19 cellular contexts compared by ENCODE assay signal in genomic region chr2:76870581-76870980, GRCh38.
DNase-seq lines count a peak whose midpoint lies in the region; ATAC-seq and TF ChIP-seq lines count a peak whose summit lies in the region.
"Had no signal": no experiment of that assay in that cellular context is flagged by ENCODE, and none has a peak within 500 bp of the region (broad histone marks: within the 10 kb centered on the region; RNA-seq: fewer than 3 reads in every experiment).

No MANE protein-coding gene starts in this region.

- no peak overlapping the region for H2BK15ac ChIP-seq in IMR-90 (ENCODE audit: low read depth, low read length)

- no peak overlapping the region for H3K4ac ChIP-seq in IMR-90 (ENCODE audit: low read depth, low read length)

- TF ChIP-seq CTCF in IMR-90 (conservative IDR thresholded peaks at IDR 0.05; ENCODE audit: low read depth, low read length), result no peak
- TF ChIP-seq CTCF in brain microvascular endothelial cell (IDR thresholded peaks at IDR 0.05; ENCODE audit: low read depth, low read length, missing control alignments), result no peak
- no peak for TF ChIP-seq CTCF in fibroblast of mammary gland (conservative IDR thresholded peaks at IDR 0.05; ENCODE audit: control insufficient read depth, insufficient read depth, low read depth, low read length)

- TF ChIP-seq RAD21 in IMR-90 (IDR thresholded peaks at IDR 0.05; ENCODE audit: low read length), result no peak

- POLR2A ChIA-PET in IMR-90 (lab: Charles Lee; ENCODE audit: unreplicated experiment), result no interaction called here

- in situ Hi-C loops in IMR-90 (cut with MboI; ENCODE audit: low sequenced_read_pairs) (no loop called here), brain microvascular endothelial cell (cut with HindIII; ENCODE audit: low pct_ligation_motif_present, low sequenced_read_pairs) (no loop called here)

- no peak overlapping the region for H4K8ac ChIP-seq in IMR-90 (ENCODE audit: low read depth in 2 of 2, low read length in 2 of 2)

- CTCF ChIA-PET in IMR-90 (lab: Yijun Ruan, JAX), result no interaction called here

- H2AFZ ChIP-seq in IMR-90 (replicated peaks; ENCODE audit: low read length, poor library complexity), result no peak overlapping the region
- H2AFZ ChIP-seq: GM23338 had no signal

- TF ChIP-seq POLR2A in IMR-90 (IDR thresholded peaks at IDR 0.05; ENCODE audit: low read depth, low read length), result no peak
- no peak for TF ChIP-seq POLR2A in erythroblast (IDR thresholded peaks at IDR 0.05; ENCODE audit: low read length)

- H2BK5ac ChIP-seq in IMR-90 (ENCODE audit: low read depth, low read length, poor library complexity, severe bottlenecking), result no peak overlapping the region

- no peak overlapping the region for H3K14ac ChIP-seq in IMR-90 (replicated peaks; ENCODE audit: low read depth, low read length)

- no peaks in the 10 kb centered on the region for H3K9me3 ChIP-seq in IMR-90 (ENCODE audit: control insufficient read depth, insufficient read depth, low read length)

- no peak overlapping the region for H3K4me2 ChIP-seq in IMR-90 (ENCODE audit: low read depth, low read length)
- H3K4me2 ChIP-seq: GM23338, KMS-11 had no signal

- no TSS peak for BruUV-seq in IMR-90 (replicated peaks; lab: Mats Ljungman, UMichigan)

- H4K5ac ChIP-seq in IMR-90 (ENCODE audit: low read depth, low read length), result no peak overlapping the region

- H3K36me3 Mint-ChIP-seq in activated naive CD8-positive, alpha-beta T cell treated with anti-CD3 and anti-CD28 coated beads, Interleukin-2, amount 50 U/mL, for 24 hours (ENCODE audit: low read depth), result no peaks in the 10 kb centered on the region
- no peaks in the 10 kb centered on the region for H3K36me3 Mint-ChIP-seq in stimulated activated memory B cell treated with anti-CD40 and anti-IgM and Interleukin-4, amounts not matched to agents 10 μg/mL and 1 μg/mL and 100 μg/mL, for 72 hours
- H3K36me3 Mint-ChIP-seq: CD14-positive monocyte had no signal

- H3K9me1 ChIP-seq in IMR-90 (ENCODE audit: insufficient read depth, low read length), result no peaks in the 10 kb centered on the region

- DNase-seq in IMR-90, result peak; percentile 31
- DNase-seq in brain microvascular endothelial cell, result peak; percentile 9
- DNase-seq in fibroblast of mammary gland (ENCODE audit: low read depth), result peak; percentile 37
- peak; percentile 43 for DNase-seq in non-pigmented ciliary epithelial cell (ENCODE audit: low read depth)
- DNase-seq in activated naive CD8-positive, alpha-beta T cell treated with anti-CD3 and anti-CD28 coated beads, Interleukin-2, amount 50 U/mL, for 24 hours, result no peak
- DNase-seq in erythroblast (lab: John Stamatoyannopoulos, UW), result no peak
- DNase-seq in stimulated activated CD4-positive, alpha-beta T cell treated with anti-CD3 and anti-CD28 coated beads, Interleukin-4, amount 100 ng/mL, for 4 hours, result no peak
- DNase-seq: NCI-H1105, NCI-H1694, NCI-H2081, NCI-H2171, NCI-H524 treated with DMSO at 0.1 percent for 48 hours, Right ventricle myocardium superior had no signal

- H3K4me3 ChIP-seq in IMR-90 (ENCODE audit: insufficient read depth, low read depth, low read length) (no peak overlapping the region), brain microvascular endothelial cell (ENCODE audit: low read depth, low read length) (no peak overlapping the region), fibroblast of mammary gland (ENCODE audit: control insufficient read depth, low read depth, low read length) (no peak overlapping the region)
- H3K4me3 ChIP-seq: GM23338 had no signal

- WGBS in IMR-90 (ENCODE audit: extremely low coverage in 2 of 2, insufficient read length in 1 of 2), 2 experiments, result no CpG with 5 or more reads among the region's 1 CpG

- H3K27ac ChIP-seq in IMR-90 (ENCODE audit: insufficient read depth, low read length) (no peak overlapping the region), brain microvascular endothelial cell (peak overlapping the region; percentile 56)
- H3K27ac ChIP-seq: KMS-11 had no signal

- H3K36me3 ChIP-seq in IMR-90 (ENCODE audit: control insufficient read depth, insufficient read depth, low read length) (no peaks in the 10 kb centered on the region), brain microvascular endothelial cell (replicated peaks) (no peaks in the 10 kb centered on the region)

- H3K27ac Mint-ChIP-seq in activated naive CD8-positive, alpha-beta T cell treated with anti-CD3 and anti-CD28 coated beads, Interleukin-2, amount 50 U/mL, for 24 hours, result no peak overlapping the region
- no peak overlapping the region for H3K27ac Mint-ChIP-seq in stimulated activated memory B cell treated with anti-CD40 and anti-IgM and Interleukin-4, amounts not matched to agents 10 μg/mL and 1 μg/mL and 100 μg/mL, for 72 hours
- H3K27ac Mint-ChIP-seq: B cell, CD14-positive monocyte, GM23338 had no signal

- no peak overlapping the region for H3K18ac ChIP-seq in IMR-90 (ENCODE audit: low read depth, low read length)

- H3K27me3 ChIP-seq in IMR-90 (ENCODE audit: control insufficient read depth, insufficient read depth, low read length) (no peaks in the 10 kb centered on the region), brain microvascular endothelial cell (replicated peaks) (no peaks in the 10 kb centered on the region)

- no peaks in the 10 kb centered on the region for H3K4me1 Mint-ChIP-seq in activated naive CD8-positive, alpha-beta T cell treated with anti-CD3 and anti-CD28 coated beads, Interleukin-2, amount 50 U/mL, for 24 hours
- H3K4me1 Mint-ChIP-seq in stimulated activated memory B cell treated with anti-CD40 and anti-IgM and Interleukin-4, amounts not matched to agents 10 μg/mL and 1 μg/mL and 100 μg/mL, for 72 hours, result no peaks in the 10 kb centered on the region
- H3K4me1 Mint-ChIP-seq: B cell, CD14-positive monocyte, GM23338 had no signal

- no peaks in the 10 kb centered on the region for H4K20me1 ChIP-seq in IMR-90 (ENCODE audit: insufficient read depth, low read length)

- no peak overlapping the region for H3K4me3 Mint-ChIP-seq in activated naive CD8-positive, alpha-beta T cell treated with anti-CD3 and anti-CD28 coated beads, Interleukin-2, amount 50 U/mL, for 24 hours
- no peak overlapping the region for H3K4me3 Mint-ChIP-seq in stimulated activated memory B cell treated with anti-CD40 and anti-IgM and Interleukin-4, amounts not matched to agents 10 μg/mL and 1 μg/mL and 100 μg/mL, for 72 hours
- H3K4me3 Mint-ChIP-seq: B cell, CD14-positive monocyte, GM23338 had no signal

- ATAC-seq in IMR-90 (ENCODE audit: low read depth), result no peak
- no peak for ATAC-seq in activated naive CD8-positive, alpha-beta T cell treated with anti-CD3 and anti-CD28 coated beads, Interleukin-2, amount 50 U/mL, for 24 hours
- no peak for ATAC-seq in stimulated activated memory B cell treated with anti-CD40 and anti-IgM and Interleukin-4, amounts not matched to agents 10 μg/mL and 1 μg/mL and 100 μg/mL, for 72 hours
- ATAC-seq: GM23338, HCT116 had no signal

- no peaks in the 10 kb centered on the region for H3K4me1 ChIP-seq in IMR-90 (ENCODE audit: control insufficient read depth, insufficient read depth, low read length)

- H2BK20ac ChIP-seq in IMR-90 (ENCODE audit: low read depth, low read length), result no peak overlapping the region

- H3K27me3 Mint-ChIP-seq in activated naive CD8-positive, alpha-beta T cell treated with anti-CD3 and anti-CD28 coated beads, Interleukin-2, amount 50 U/mL, for 24 hours, result no peaks in the 10 kb centered on the region
- no peaks in the 10 kb centered on the region for H3K27me3 Mint-ChIP-seq in stimulated activated memory B cell treated with anti-CD40 and anti-IgM and Interleukin-4, amounts not matched to agents 10 μg/mL and 1 μg/mL and 100 μg/mL, for 72 hours
- H3K27me3 Mint-ChIP-seq: B cell had no signal

- H3K56ac ChIP-seq in IMR-90 (ENCODE audit: extremely low read depth, insufficient read depth, low read length), result no peak overlapping the region

- no peak overlapping the region for H2AK5ac ChIP-seq in IMR-90 (ENCODE audit: low read depth, low read length)

- H3K79me1 ChIP-seq in IMR-90 (ENCODE audit: low read depth in 1 of 2, low read length in 2 of 2), result no peaks in the 10 kb centered on the region

- H4K91ac ChIP-seq in IMR-90 (ENCODE audit: insufficient read depth, low read depth, low read length), result no peak overlapping the region

- no peak overlapping the region for H3K9ac ChIP-seq in IMR-90 (ENCODE audit: low read depth, low read length)
- H3K9ac ChIP-seq: KMS-11 had no signal

- H3K9me3 Mint-ChIP-seq in activated naive CD8-positive, alpha-beta T cell treated with anti-CD3 and anti-CD28 coated beads, Interleukin-2, amount 50 U/mL, for 24 hours, result peaks cover 8% of the 10 kb centered on the region
- H3K9me3 Mint-ChIP-seq in stimulated activated memory B cell treated with anti-CD40 and anti-IgM and Interleukin-4, amounts not matched to agents 10 μg/mL and 1 μg/mL and 100 μg/mL, for 72 hours, result no peaks in the 10 kb centered on the region
- H3K9me3 Mint-ChIP-seq: GM23338 had no signal

- no peak overlapping the region for H2BK120ac ChIP-seq in IMR-90 (ENCODE audit: low read depth, low read length)

- H2AK9ac ChIP-seq in IMR-90 (replicated peaks; ENCODE audit: low read depth, low read length, poor library complexity), result no peak overlapping the region

- dilution Hi-C loops in IMR-90 (cut with HindIII; ENCODE audit: low sequenced_read_pairs, unreplicated experiment), result no loop called here

- intact Hi-C loops in IMR-90 (cut with micrococcal nuclease), result no loop called here

- H3K23ac ChIP-seq in IMR-90 (ENCODE audit: low read depth, low read length), result no peak overlapping the region

TF ChIP-seq in IMR-90, 13 proteins besides CTCF, POLR2A, EP300 and RAD21:
- no peak for TF ChIP-seq RCOR1 (IDR thresholded peaks at IDR 0.05; ENCODE audit: insufficient replicate concordance, low read length)
- TF ChIP-seq FOS (IDR thresholded peaks at IDR 0.05; ENCODE audit: low read depth, low read length), result no peak
- TF ChIP-seq MAFK (IDR thresholded peaks at IDR 0.05; ENCODE audit: low read depth, low read length), result no peak
- peak; percentile 48 for TF ChIP-seq CEBPB (IDR thresholded peaks at IDR 0.05; ENCODE audit: low read depth, low read length)
TF ChIP-seq in IMR-90: peak in this region for 1.

Comparison
In these comparisons a context has a peak if more than half of its experiments do, and no peak if none do; other contexts are left out.
1. DNase-seq: peak in IMR-90 (single experiment), brain microvascular endothelial cell (single experiment), fibroblast of mammary gland (single experiment) and non-pigmented ciliary epithelial cell (single experiment); none in activated naive CD8-positive, alpha-beta T cell treated with anti-CD3 and anti-CD28 coated beads, Interleukin-2, amount 50 U/mL, for 24 hours (single experiment), erythroblast (0 of 2) and stimulated activated CD4-positive, alpha-beta T cell treated with anti-CD3 and anti-CD28 coated beads, Interleukin-4, amount 100 ng/mL, for 4 hours (0 of 2).